Comparison of ENCODE assay signal across 8 cellular contexts in the genomic region with DNA sequence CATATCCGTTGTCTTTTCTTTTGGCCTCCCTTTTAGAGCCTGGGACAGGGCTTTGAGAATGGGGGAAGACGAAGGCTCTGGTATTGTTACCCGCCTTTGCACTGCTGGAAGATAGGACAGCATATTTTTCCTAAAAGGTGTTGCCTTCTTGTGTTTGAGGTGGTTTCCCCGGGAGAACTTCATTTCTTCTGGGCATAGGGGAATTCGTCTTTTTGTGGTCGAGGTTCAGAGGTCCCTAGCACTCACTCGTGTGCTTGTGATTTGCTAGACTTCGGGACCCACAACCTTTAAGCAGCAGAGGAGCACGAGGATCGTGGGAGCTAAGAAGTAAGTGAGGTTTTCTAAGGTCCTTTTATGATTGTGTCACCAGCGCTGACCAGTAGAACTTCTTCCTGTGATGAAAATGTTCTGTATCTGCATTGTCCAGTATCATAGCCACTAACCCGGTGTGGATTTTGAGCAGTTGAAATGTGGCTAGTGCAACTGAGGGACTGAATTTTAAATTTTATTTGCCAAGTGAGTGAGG. TPM values are rescaled to one million over a fixed set of nuclear protein-coding genes. Genes with fewer than 3 reads are reported as not detected.
A peak's percentile ranks its signal among the peaks of the same experiment; 100 is the strongest.
DNase-seq lines count a peak whose midpoint lies in the region; ATAC-seq and TF ChIP-seq lines count a peak whose summit lies in the region.

No MANE protein-coding gene starts in this region.

- peak overlapping the region; percentile 90 to 99 (median 96) for H3K27ac Mint-ChIP-seq in CD14-positive monocyte
- peak overlapping the region; percentile 90 for H3K27ac Mint-ChIP-seq in activated naive CD8-positive, alpha-beta T cell treated with anti-CD3 and anti-CD28 coated beads, Interleukin-2, amount 50 U/mL, for 24 hours

- no peak for TF ChIP-seq CTCF in CD14-positive monocyte (IDR thresholded peaks at IDR 0.05)

- H3K9me3 Mint-ChIP-seq in CD14-positive monocyte = peaks cover 6 to 27% (median 15%) of the 10 kb centered on the region in 7 donors
- peaks cover 9% of the 10 kb centered on the region for H3K9me3 Mint-ChIP-seq in activated naive CD8-positive, alpha-beta T cell treated with anti-CD3 and anti-CD28 coated beads, Interleukin-2, amount 50 U/mL, for 24 hours

- DNase-seq in CD14-positive monocyte (ENCODE audit: low spot score) = no peak
- DNase-seq in activated naive CD8-positive, alpha-beta T cell treated with anti-CD3 and anti-CD28 coated beads, Interleukin-2, amount 50 U/mL, for 24 hours = no peak
- peak; percentile 18 for DNase-seq in kidney tubule cell (ENCODE audit: low spot score)
- no peak for DNase-seq in iPS-NIHi11 (ENCODE audit: low spot score)

- H3K9me3 ChIP-seq in thymus (ENCODE audit: control insufficient read depth) = no peaks in the 10 kb centered on the region

- intact Hi-C loops in CD14-positive monocyte (cut with micrococcal nuclease) = loop anchor here (10.0 kb wide), 2 partner anchors 89 to 159 kb away; a partner anchor contains a TSS

- H3K36me3 ChIP-seq in thymus (ENCODE audit: control insufficient read depth, insufficient read depth) = no peaks in the 10 kb centered on the region

- H3K4me3 Mint-ChIP-seq in CD14-positive monocyte = peak overlapping the region; percentile 91 to 95
- peak overlapping the region; percentile 95 for H3K4me3 Mint-ChIP-seq in activated naive CD8-positive, alpha-beta T cell treated with anti-CD3 and anti-CD28 coated beads, Interleukin-2, amount 50 U/mL, for 24 hours

- peak overlapping the region; percentile 87 for H3K27ac ChIP-seq in thymus (ENCODE audit: low read depth)

- 7% methylated on average over 12 of the region's 12 CpGs for WGBS in thymus

- H3K4me3 ChIP-seq in thymus (ENCODE audit: low read length) = peak overlapping the region; percentile 96

- no peaks in the 10 kb centered on the region for H3K27me3 ChIP-seq in thymus (ENCODE audit: control insufficient read depth, insufficient read depth)

- H3K4me1 ChIP-seq in thymus (ENCODE audit: control insufficient read depth, insufficient read depth, low read length) = peaks cover 14% of the 10 kb centered on the region

- ATAC-seq in HG03097 (IDR thresholded peaks at IDR 0.05; ENCODE audit: low FRiP score, unreplicated experiment) (peak; percentile 16), GM21737 (IDR thresholded peaks at IDR 0.05; ENCODE audit: unreplicated experiment) (no peak), HG03025 (IDR thresholded peaks at IDR 0.05; ENCODE audit: low FRiP score, unreplicated experiment) (no peak)
- ATAC-seq in activated naive CD8-positive, alpha-beta T cell treated with anti-CD3 and anti-CD28 coated beads, Interleukin-2, amount 50 U/mL, for 24 hours = no peak

- peaks cover 8 to 12% of the 10 kb centered on the region in 2 donors for H3K36me3 Mint-ChIP-seq in CD14-positive monocyte
- peaks cover 34% of the 10 kb centered on the region for H3K36me3 Mint-ChIP-seq in activated naive CD8-positive, alpha-beta T cell treated with anti-CD3 and anti-CD28 coated beads, Interleukin-2, amount 50 U/mL, for 24 hours (ENCODE audit: low read depth)

- peaks cover 34% of the 10 kb centered on the region for H3K4me1 Mint-ChIP-seq in CD14-positive monocyte
- H3K4me1 Mint-ChIP-seq in activated naive CD8-positive, alpha-beta T cell treated with anti-CD3 and anti-CD28 coated beads, Interleukin-2, amount 50 U/mL, for 24 hours = peaks cover 52% of the 10 kb centered on the region

- H3K27me3 Mint-ChIP-seq in CD14-positive monocyte (ENCODE audit: low read depth in 3 of 3) = peaks cover 0 to 2% (median 2%) of the 10 kb centered on the region in 3 donors
- no peaks in the 10 kb centered on the region for H3K27me3 Mint-ChIP-seq in activated naive CD8-positive, alpha-beta T cell treated with anti-CD3 and anti-CD28 coated beads, Interleukin-2, amount 50 U/mL, for 24 hours

RNA-seq across cellular contexts. Expression of a gene that starts 0.6 kb away (rescaled TPM):
- polyA plus RNA-seq in CD14-positive monocyte (10 to 100 TPM in 1 of 2 donors, 1 to 10 TPM in 1; 6.7 to 13.1 TPM), thymus (33.6 TPM)

RNA-seq across cellular contexts. Expression of a gene that starts 45.4 kb away (rescaled TPM):
- polyA plus RNA-seq in CD14-positive monocyte = under 1 TPM; 0.22 to 0.53 TPM
- 2.6 TPM for polyA plus RNA-seq in thymus

RNA-seq across cellular contexts. Expression of a gene that starts 45.4 kb away (rescaled TPM):
- polyA plus RNA-seq in CD14-positive monocyte (10 to 100 TPM; 46.8 to 49.8 TPM), thymus (33.9 TPM)
